1 cellular context compared by ENCODE assay signal in genomic region chr14:99603965-99604765, GRCh38.
A peak's percentile ranks its signal among the peaks of the same experiment; 100 is the strongest.
TF ChIP-seq lines count a peak whose summit lies in the region.

CCDC85C (minus strand) TSS chr14:99604207; CDS start chr14:99603959, 248 bp downstream.

TF ChIP-seq in K562, 482 proteins besides CTCF, POLR2A, EP300 and RAD21 (continued from another document):
- TF ChIP-seq, protein P1, sequence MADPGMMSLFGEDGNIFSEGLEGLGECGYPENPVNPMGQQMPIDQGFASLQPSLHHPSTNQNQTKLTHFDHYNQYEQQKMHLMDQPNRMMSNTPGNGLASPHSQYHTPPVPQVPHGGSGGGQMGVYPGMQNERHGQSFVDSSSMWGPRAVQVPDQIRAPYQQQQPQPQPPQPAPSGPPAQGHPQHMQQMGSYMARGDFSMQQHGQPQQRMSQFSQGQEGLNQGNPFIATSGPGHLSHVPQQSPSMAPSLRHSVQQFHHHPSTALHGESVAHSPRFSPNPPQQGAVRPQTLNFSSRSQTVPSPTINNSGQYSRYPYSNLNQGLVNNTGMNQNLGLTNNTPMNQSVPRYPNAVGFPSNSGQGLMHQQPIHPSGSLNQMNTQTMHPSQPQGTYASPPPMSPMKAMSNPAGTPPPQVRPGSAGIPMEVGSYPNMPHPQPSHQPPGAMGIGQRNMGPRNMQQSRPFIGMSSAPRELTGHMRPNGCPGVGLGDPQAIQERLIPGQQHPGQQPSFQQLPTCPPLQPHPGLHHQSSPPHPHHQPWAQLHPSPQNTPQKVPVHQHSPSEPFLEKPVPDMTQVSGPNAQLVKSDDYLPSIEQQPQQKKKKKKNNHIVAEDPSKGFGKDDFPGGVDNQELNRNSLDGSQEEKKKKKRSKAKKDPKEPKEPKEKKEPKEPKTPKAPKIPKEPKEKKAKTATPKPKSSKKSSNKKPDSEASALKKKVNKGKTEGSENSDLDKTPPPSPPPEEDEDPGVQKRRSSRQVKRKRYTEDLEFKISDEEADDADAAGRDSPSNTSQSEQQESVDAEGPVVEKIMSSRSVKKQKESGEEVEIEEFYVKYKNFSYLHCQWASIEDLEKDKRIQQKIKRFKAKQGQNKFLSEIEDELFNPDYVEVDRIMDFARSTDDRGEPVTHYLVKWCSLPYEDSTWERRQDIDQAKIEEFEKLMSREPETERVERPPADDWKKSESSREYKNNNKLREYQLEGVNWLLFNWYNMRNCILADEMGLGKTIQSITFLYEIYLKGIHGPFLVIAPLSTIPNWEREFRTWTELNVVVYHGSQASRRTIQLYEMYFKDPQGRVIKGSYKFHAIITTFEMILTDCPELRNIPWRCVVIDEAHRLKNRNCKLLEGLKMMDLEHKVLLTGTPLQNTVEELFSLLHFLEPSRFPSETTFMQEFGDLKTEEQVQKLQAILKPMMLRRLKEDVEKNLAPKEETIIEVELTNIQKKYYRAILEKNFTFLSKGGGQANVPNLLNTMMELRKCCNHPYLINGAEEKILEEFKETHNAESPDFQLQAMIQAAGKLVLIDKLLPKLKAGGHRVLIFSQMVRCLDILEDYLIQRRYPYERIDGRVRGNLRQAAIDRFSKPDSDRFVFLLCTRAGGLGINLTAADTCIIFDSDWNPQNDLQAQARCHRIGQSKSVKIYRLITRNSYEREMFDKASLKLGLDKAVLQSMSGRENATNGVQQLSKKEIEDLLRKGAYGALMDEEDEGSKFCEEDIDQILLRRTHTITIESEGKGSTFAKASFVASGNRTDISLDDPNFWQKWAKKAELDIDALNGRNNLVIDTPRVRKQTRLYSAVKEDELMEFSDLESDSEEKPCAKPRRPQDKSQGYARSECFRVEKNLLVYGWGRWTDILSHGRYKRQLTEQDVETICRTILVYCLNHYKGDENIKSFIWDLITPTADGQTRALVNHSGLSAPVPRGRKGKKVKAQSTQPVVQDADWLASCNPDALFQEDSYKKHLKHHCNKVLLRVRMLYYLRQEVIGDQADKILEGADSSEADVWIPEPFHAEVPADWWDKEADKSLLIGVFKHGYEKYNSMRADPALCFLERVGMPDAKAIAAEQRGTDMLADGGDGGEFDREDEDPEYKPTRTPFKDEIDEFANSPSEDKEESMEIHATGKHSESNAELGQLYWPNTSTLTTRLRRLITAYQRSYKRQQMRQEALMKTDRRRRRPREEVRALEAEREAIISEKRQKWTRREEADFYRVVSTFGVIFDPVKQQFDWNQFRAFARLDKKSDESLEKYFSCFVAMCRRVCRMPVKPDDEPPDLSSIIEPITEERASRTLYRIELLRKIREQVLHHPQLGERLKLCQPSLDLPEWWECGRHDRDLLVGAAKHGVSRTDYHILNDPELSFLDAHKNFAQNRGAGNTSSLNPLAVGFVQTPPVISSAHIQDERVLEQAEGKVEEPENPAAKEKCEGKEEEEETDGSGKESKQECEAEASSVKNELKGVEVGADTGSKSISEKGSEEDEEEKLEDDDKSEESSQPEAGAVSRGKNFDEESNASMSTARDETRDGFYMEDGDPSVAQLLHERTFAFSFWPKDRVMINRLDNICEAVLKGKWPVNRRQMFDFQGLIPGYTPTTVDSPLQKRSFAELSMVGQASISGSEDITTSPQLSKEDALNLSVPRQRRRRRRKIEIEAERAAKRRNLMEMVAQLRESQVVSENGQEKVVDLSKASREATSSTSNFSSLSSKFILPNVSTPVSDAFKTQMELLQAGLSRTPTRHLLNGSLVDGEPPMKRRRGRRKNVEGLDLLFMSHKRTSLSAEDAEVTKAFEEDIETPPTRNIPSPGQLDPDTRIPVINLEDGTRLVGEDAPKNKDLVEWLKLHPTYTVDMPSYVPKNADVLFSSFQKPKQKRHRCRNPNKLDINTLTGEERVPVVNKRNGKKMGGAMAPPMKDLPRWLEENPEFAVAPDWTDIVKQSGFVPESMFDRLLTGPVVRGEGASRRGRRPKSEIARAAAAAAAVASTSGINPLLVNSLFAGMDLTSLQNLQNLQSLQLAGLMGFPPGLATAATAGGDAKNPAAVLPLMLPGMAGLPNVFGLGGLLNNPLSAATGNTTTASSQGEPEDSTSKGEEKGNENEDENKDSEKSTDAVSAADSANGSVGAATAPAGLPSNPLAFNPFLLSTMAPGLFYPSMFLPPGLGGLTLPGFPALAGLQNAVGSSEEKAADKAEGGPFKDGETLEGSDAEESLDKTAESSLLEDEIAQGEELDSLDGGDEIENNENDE (IDR thresholded peaks at IDR 0.05; ENCODE audit: low read depth, low read length) = no peak
- no peak for TF ChIP-seq XRCC4 (IDR thresholded peaks at IDR 0.05; ENCODE audit: extremely low read depth, insufficient read depth, insufficient read length)
- peak; percentile 68 for TF ChIP-seq CXXC5 (CRISPR knock-in tag; IDR thresholded peaks at IDR 0.05)
- no peak for TF ChIP-seq ZNF175 (CRISPR knock-in tag; IDR thresholded peaks at IDR 0.05; ENCODE audit: low read depth)
- TF ChIP-seq ZFP1 (CRISPR knock-in tag; IDR thresholded peaks at IDR 0.05) = no peak
- TF ChIP-seq DPF2 (IDR thresholded peaks at IDR 0.05) = no peak
- TF ChIP-seq, protein P2, sequence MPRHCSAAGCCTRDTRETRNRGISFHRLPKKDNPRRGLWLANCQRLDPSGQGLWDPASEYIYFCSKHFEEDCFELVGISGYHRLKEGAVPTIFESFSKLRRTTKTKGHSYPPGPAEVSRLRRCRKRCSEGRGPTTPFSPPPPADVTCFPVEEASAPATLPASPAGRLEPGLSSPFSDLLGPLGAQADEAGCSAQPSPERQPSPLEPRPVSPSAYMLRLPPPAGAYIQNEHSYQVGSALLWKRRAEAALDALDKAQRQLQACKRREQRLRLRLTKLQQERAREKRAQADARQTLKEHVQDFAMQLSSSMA (CRISPR knock-in tag; IDR thresholded peaks at IDR 0.05) = no peak
- no peak for TF ChIP-seq PRMT5 (CRISPR knock-in tag; IDR thresholded peaks at IDR 0.05)
- TF ChIP-seq RBFOX2 (IDR thresholded peaks at IDR 0.05; ENCODE audit: low read depth, low read length) = peak; percentile 56
- TF ChIP-seq, protein P3, sequence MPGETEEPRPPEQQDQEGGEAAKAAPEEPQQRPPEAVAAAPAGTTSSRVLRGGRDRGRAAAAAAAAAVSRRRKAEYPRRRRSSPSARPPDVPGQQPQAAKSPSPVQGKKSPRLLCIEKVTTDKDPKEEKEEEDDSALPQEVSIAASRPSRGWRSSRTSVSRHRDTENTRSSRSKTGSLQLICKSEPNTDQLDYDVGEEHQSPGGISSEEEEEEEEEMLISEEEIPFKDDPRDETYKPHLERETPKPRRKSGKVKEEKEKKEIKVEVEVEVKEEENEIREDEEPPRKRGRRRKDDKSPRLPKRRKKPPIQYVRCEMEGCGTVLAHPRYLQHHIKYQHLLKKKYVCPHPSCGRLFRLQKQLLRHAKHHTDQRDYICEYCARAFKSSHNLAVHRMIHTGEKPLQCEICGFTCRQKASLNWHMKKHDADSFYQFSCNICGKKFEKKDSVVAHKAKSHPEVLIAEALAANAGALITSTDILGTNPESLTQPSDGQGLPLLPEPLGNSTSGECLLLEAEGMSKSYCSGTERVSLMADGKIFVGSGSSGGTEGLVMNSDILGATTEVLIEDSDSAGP (CRISPR knock-in tag; IDR thresholded peaks at IDR 0.05) = peak; percentile 90
- TF ChIP-seq, protein P4, sequence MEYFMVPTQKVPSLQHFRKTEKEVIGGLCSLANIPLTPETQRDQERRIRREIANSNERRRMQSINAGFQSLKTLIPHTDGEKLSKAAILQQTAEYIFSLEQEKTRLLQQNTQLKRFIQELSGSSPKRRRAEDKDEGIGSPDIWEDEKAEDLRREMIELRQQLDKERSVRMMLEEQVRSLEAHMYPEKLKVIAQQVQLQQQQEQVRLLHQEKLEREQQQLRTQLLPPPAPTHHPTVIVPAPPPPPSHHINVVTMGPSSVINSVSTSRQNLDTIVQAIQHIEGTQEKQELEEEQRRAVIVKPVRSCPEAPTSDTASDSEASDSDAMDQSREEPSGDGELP (CRISPR knock-in tag; IDR thresholded peaks at IDR 0.05; ENCODE audit: borderline replicate concordance) = peak; percentile 25; the same call in 1 of the 2 replicates
- TF ChIP-seq EP400 (IDR thresholded peaks at IDR 0.05) = 0 out of 2 replicates have a peak, but pooled peaks have one; percentile 23
- TF ChIP-seq TEAD1 (CRISPR knock-in tag; IDR thresholded peaks at IDR 0.05) = no peak
- peak; percentile 36 to 51; a peak in 3 of 4 replicates for TF ChIP-seq NRF1 (conservative IDR thresholded peaks at IDR 0.05 in 1 of 2, IDR thresholded peaks at IDR 0.05 in 1 of 2)
- peak; percentile 56; the same call in 1 of the 2 replicates for TF ChIP-seq CTBP1 (IDR thresholded peaks at IDR 0.05; ENCODE audit: borderline replicate concordance)
- no peak for TF ChIP-seq GTF2A2 (tag; IDR thresholded peaks at IDR 0.05)
- peak; percentile 86 for TF ChIP-seq MYBL2 (IDR thresholded peaks at IDR 0.05; ENCODE audit: low read depth)
- no peak for TF ChIP-seq MYBL2 (CRISPR knock-in tag; IDR thresholded peaks at IDR 0.05; ENCODE audit: borderline replicate concordance)
- TF ChIP-seq ZBTB7A (IDR thresholded peaks at IDR 0.05; ENCODE audit: borderline replicate concordance, control insufficient read depth, low read depth, low read length) = peak; percentile 63; the same call in 1 of the 2 replicates
- no peak for TF ChIP-seq MCM5 (IDR thresholded peaks at IDR 0.05; ENCODE audit: low read depth)
- peak; percentile 65 for TF ChIP-seq CHD2 (IDR thresholded peaks at IDR 0.05; ENCODE audit: low read depth, low read length)
